In the genomic region with DNA sequence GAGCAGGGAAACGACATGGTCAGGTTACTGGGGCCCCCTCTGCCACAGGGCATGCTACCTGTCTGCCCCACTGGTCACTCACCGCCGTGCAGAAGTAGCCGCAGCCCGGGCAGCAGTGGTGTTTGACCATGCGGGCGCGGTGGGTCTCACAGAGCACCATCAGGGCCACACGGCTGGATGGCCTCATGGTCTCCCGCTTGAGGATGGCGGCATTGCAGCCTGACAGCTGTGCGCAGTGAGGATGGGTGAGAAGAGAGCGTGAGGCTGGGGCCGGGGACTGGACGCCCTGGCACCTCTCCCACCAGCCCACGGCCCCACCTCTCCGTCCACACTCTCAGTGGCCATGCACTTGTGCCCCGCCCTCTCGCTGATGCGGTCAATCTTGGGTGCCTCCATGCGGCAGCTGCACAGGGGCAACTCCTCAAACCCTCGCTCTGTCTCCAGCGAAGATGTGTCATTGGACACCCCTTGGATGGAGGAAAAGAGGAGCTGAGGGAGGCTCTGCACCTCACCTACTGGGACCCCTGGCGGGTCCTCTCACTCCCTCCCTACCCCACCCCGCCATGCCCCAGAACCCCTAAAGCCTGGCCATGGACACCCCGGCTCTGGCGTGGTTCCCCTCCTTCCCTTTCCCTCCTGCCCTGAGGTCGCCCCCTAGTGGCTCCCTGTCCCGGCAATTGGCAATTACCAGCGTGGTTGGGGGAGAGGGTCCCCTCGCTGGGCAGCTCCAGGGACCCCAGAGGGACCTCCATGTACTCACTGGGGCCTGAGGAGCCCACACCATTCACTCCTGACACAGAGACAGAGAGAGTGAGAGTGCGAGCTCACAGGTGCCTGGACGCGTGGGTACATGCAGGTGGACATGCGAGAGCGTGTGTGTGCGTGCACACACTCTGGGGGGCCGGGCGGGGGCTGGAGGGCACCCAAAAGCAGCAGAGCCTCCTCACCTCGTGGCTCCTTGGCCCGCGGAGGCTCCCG, we compare ENCODE assay signal across 8 cellular contexts. TPM values are rescaled to one million over a fixed set of nuclear protein-coding genes. Genes with fewer than 3 reads are reported as not detected.
A peak's percentile ranks its signal among the peaks of the same experiment; 100 is the strongest.
DNase-seq lines count a peak whose midpoint lies in the region; ATAC-seq, FAIRE-seq and TF ChIP-seq lines count a peak whose summit lies in the region.

No MANE protein-coding gene starts in this region.

- TSS peak; percentile 60 for BruUV-seq in GM12878 (replicated peaks; lab: Mats Ljungman, UMichigan)

- TF ChIP-seq CTCF in GM12865 (IDR thresholded peaks at IDR 0.05; ENCODE audit: insufficient read depth, low read depth, low read length, missing control alignments): peak; percentile 79
- peak; percentile 85 for TF ChIP-seq CTCF in SK-N-SH (IDR thresholded peaks at IDR 0.05)
- peak; percentile 53 to 84 (median 74) for TF ChIP-seq CTCF in GM12878 (IDR thresholded peaks at IDR 0.05 in 2 of 3, conservative IDR thresholded peaks at IDR 0.05 in 1 of 3; ENCODE audit: control insufficient read depth in 2 of 3, extremely low read depth in 1 of 3, insufficient read depth in 1 of 3, low read depth in 3 of 3, low read length in 3 of 3)
- peak; percentile 50 to 67 (median 61) for TF ChIP-seq CTCF in right lobe of liver (IDR thresholded peaks at IDR 0.05)
- TF ChIP-seq CTCF in tibial artery (IDR thresholded peaks at IDR 0.05): peak; percentile 51 to 72

- H3K27ac ChIP-seq in SK-N-SH (ENCODE audit: low read depth in 2 of 2, low read length in 1 of 2) (no peak overlapping the region), GM12878 (ENCODE audit: control insufficient read depth, insufficient read depth) (no peak overlapping the region), right lobe of liver (no peak overlapping the region), tibial artery (no peak overlapping the region)

- intact Hi-C loops in GM12878 (cut with micrococcal nuclease; ENCODE audit: unreplicated experiment): no loop called here
- intact Hi-C loops in right lobe of liver (cut with DNase I): no loop called here
- intact Hi-C loops in tibial artery (cut with DNase I; ENCODE audit: low total_unique reads): no loop called here

- in situ Hi-C loops in GM12878 (cut with MboI): no loop called here

- H3K4me1 ChIP-seq in SK-N-SH (ENCODE audit: control insufficient read depth in 1 of 2, insufficient read depth in 2 of 2, low read depth in 1 of 2, low read length in 1 of 2): no peaks in the 10 kb centered on the region
- no peaks in the 10 kb centered on the region for H3K4me1 ChIP-seq in GM12878 (ENCODE audit: control insufficient read depth, insufficient read depth, low read length)
- no peaks in the 10 kb centered on the region for H3K4me1 ChIP-seq in right lobe of liver
- H3K4me1 ChIP-seq in tibial artery: no peaks in the 10 kb centered on the region

- H3K27me3 ChIP-seq in SK-N-SH (ENCODE audit: insufficient read depth) (no peaks in the 10 kb centered on the region), GM12878 (replicated peaks in 1 of 2; ENCODE audit: control insufficient read depth in 2 of 2, insufficient read depth in 2 of 2, low read length in 1 of 2) (no peaks in the 10 kb centered on the region), right lobe of liver (no peaks in the 10 kb centered on the region), tibial artery (no peaks in the 10 kb centered on the region)

- RAD21 ChIA-PET in GM12878 (lab: Charles Lee; ENCODE audit: unreplicated experiment): interaction anchor here (0.7 kb wide), 1 partner anchor 191 kb away, joined by 4 read pairs; no protein-coding TSS in a partner anchor

- H3F3A ChIP-seq in SK-N-SH (replicated peaks; ENCODE audit: insufficient read depth): peaks cover 3% of the 10 kb centered on the region

- FAIRE-seq in GM12878 (lab: Jason Lieb, UNC): no peak

- CTCF ChIA-PET in SK-N-SH (lab: Yijun Ruan, JAX) (interaction anchor here (0.6 to 3.6 kb wide), 15 partner anchors 8 to 208 kb away, joined by 3 to 16 read pairs (median 3); partner anchors contain the start of gene DDAH2), GM12878 (lab: Yijun Ruan, JAX) (interaction anchor here (0.7 to 1.4 kb wide), 4 partner anchors 15 to 343 kb away, joined by 3 to 6 read pairs (median 3); partner anchors contain the start of gene ATP6V1G2)

- peak; percentile 64 for ATAC-seq in GM12878
- ATAC-seq in right lobe of liver: peak; percentile 30 to 71 (median 52)
- ATAC-seq in GM19023 (IDR thresholded peaks at IDR 0.05; ENCODE audit: unreplicated experiment): no peak
- ATAC-seq in GM21723 (IDR thresholded peaks at IDR 0.05; ENCODE audit: unreplicated experiment): no peak

- H3K9ac ChIP-seq in SK-N-SH: no peak overlapping the region
- no peak overlapping the region for H3K9ac ChIP-seq in GM12878 (ENCODE audit: control insufficient read depth, insufficient read depth, low read length)

- no peak overlapping the region for H3K4me2 ChIP-seq in SK-N-SH
- no peak overlapping the region for H3K4me2 ChIP-seq in GM12878 (ENCODE audit: control insufficient read depth, insufficient read depth)

- TF ChIP-seq RAD21 in SK-N-SH (IDR thresholded peaks at IDR 0.05; ENCODE audit: low read length) (peak; percentile 30; the same call in 1 of the 2 replicates), GM12878 (IDR thresholded peaks at IDR 0.05; ENCODE audit: insufficient read depth, low read depth, low read length) (peak; percentile 61)

- no peaks in the 10 kb centered on the region for H3K9me3 ChIP-seq in SK-N-SH
- no peaks in the 10 kb centered on the region for H3K9me3 ChIP-seq in GM12878 (replicated peaks; ENCODE audit: control insufficient read depth, insufficient read depth, low read length)
- no peaks in the 10 kb centered on the region for H3K9me3 ChIP-seq in right lobe of liver
- H3K9me3 ChIP-seq in tibial artery: no peaks in the 10 kb centered on the region

- WGBS in SK-N-SH (ENCODE audit: low lambda C conversion rate): 77% methylated on average over 26 of the region's 43 CpGs
- WGBS in GM12878 (ENCODE audit: insufficient coverage, insufficient replicate concordance, low lambda C conversion rate, missing lambda C conversion rate): 73% methylated on average over 37 of the region's 43 CpGs
- 26% methylated on average over 6 of the region's 43 CpGs for WGBS in right lobe of liver (ENCODE audit: insufficient coverage, low coverage, low lambda C conversion rate, missing lambda C conversion rate)

- TF ChIP-seq POLR2A in GM12878 (IDR thresholded peaks at IDR 0.05; ENCODE audit: low read depth, low read length): no peak
- TF ChIP-seq POLR2A in right lobe of liver (IDR thresholded peaks at IDR 0.05): no peak

- H3K9me2 ChIP-seq in SK-N-SH: no peaks in the 10 kb centered on the region

- H3K36me3 ChIP-seq in SK-N-SH (replicated peaks in 1 of 2; ENCODE audit: control insufficient read depth in 1 of 2, insufficient read depth in 2 of 2, low read length in 1 of 2): peaks cover 38 to 69% of the 10 kb centered on the region in 2 experiments
- H3K36me3 ChIP-seq in GM12878 (ENCODE audit: control insufficient read depth in 2 of 2, insufficient read depth in 2 of 2, low read length in 1 of 2): peaks cover 16 to 28% of the 10 kb centered on the region in 2 experiments; a peak in 3 of 4 replicates
- H3K36me3 ChIP-seq in right lobe of liver: peaks cover 0 to 65% (median 10%) of the 10 kb centered on the region in 4 donors
- H3K36me3 ChIP-seq in tibial artery: peaks cover 60 to 100% (median 78%) of the 10 kb centered on the region in 3 donors

- POLR2A ChIA-PET in SK-N-SH (lab: Yijun Ruan, JAX): interaction anchor here (1.6 kb wide), 1 partner anchor 10 kb away, joined by 4 read pairs; no protein-coding TSS in a partner anchor
- POLR2A ChIA-PET in GM12878 (lab: Charles Lee): interaction anchor here (1.5 kb wide), 1 partner anchor 185 kb away, joined by 3 read pairs; the partner anchor contains the start of gene ABHD16A

- H3K4me3 ChIP-seq in GM12865 (ENCODE audit: low read depth, low read length) (no peak overlapping the region), SK-N-SH (ENCODE audit: low read depth in 2 of 2, low read length in 1 of 2) (no peak overlapping the region), GM12878 (no peak overlapping the region), right lobe of liver (no peak overlapping the region), tibial artery (no peak overlapping the region)

- no peak for TF ChIP-seq EP300 in SK-N-SH (IDR thresholded peaks at IDR 0.05; ENCODE audit: borderline replicate concordance in 1 of 2, low read depth in 1 of 2, low read length in 1 of 2)
- no peak for TF ChIP-seq EP300 in GM12878 (IDR thresholded peaks at IDR 0.05; ENCODE audit: borderline replicate concordance in 1 of 2, control insufficient read depth in 1 of 2, low read depth in 2 of 2, low read length in 2 of 2)

- DNase-seq in GM12865 (ENCODE audit: low read depth) (peak; percentile 38), SK-N-SH (peak; percentile 83), GM12878 (ENCODE audit: low read depth, low spot score) (no peak), right lobe of liver (peak in 1 of 3 donors; percentile 59), tibial artery (no peak), amniotic stem cell (lab: John Stamatoyannopoulos, UW) (no peak)

- H3K79me2 ChIP-seq in SK-N-SH (ENCODE audit: insufficient read depth): no peaks in the 10 kb centered on the region
- no peaks in the 10 kb centered on the region for H3K79me2 ChIP-seq in GM12878 (ENCODE audit: control insufficient read depth, insufficient read depth, low read length)

- no peaks in the 10 kb centered on the region for H4K20me1 ChIP-seq in SK-N-SH (ENCODE audit: insufficient read depth)
- no peaks in the 10 kb centered on the region for H4K20me1 ChIP-seq in GM12878 (ENCODE audit: control insufficient read depth, insufficient read depth)

- H2AFZ ChIP-seq in SK-N-SH (ENCODE audit: low read depth) (no peak overlapping the region), GM12878 (ENCODE audit: control insufficient read depth, low read depth, low read length) (no peak overlapping the region)

- SMC1A ChIA-PET in GM12878 (lab: Charles Lee; ENCODE audit: uncharacterized antibody, unreplicated experiment): interaction anchor here (0.7 kb wide), 1 partner anchor 10 kb away, joined by 3 read pairs; no protein-coding TSS in a partner anchor

RNA-seq across cellular contexts. Expression of gene EHMT2, which starts 8.9 kb away (rescaled TPM):
- 50.1 and 72.0 TPM in 2 replicates for polyA plus RNA-seq in SK-N-SH (2012; rRNA removed)
- polyA plus RNA-seq in SK-N-SH (2012; cell fraction: cytosol; rRNA removed): 25.3 and 39.7 TPM in 2 replicates
- polyA plus RNA-seq in SK-N-SH (2012; cell fraction: nucleus; rRNA removed): 209 and 212 TPM in 2 replicates
- total RNA-seq in GM12878 (2013; cell fraction: nucleolus; rRNA removed): 47.5 and 55.2 TPM in 2 replicates
- total RNA-seq in GM12878 (2014; rRNA removed): 42.6 and 46.3 TPM in 2 replicates
- total RNA-seq in GM12878 (2014; rRNA removed; fragmentation: Illumina TruSeq; extraction: Trizol): 18.3 and 20.9 TPM in 2 replicates
- total RNA-seq in GM12878 (2021): 50.3 and 53.2 TPM in 2 replicates
- 23.2 TPM for polyA plus RNA-seq in GM12878 (2011; ENCODE audit: low read depth)
- polyA plus RNA-seq in GM12878 (2011; rRNA removed): 17.9 and 31.5 TPM in 2 replicates
- 38.3 and 47.1 TPM in 2 replicates for polyA plus RNA-seq in GM12878 (2011; cell fraction: cytosol; rRNA removed)
- 134 and 176 TPM in 2 replicates for polyA plus RNA-seq in GM12878 (2011; cell fraction: nucleus; rRNA removed)
- polyA plus RNA-seq in GM12878 (2012): 41.2 and 41.8 TPM in 2 replicates
- polyA plus RNA-seq in GM12878 (2014; fragmentation: Illumina TruSeq; extraction: Trizol): 13.4 and 32.5 TPM in 2 replicates
- polyA plus RNA-seq in GM12878 (2014; fragmentation: Nextera tagmentation; extraction: Ambion mirVana): 1 to 10 TPM; 1.7 to 5.2 TPM
- 40.1 and 41.0 TPM in 2 replicates for polyA plus RNA-seq in GM12878 (2014; rRNA removed)
- 10 to 100 TPM; 40.6 to 46.8 TPM for polyA plus RNA-seq in GM12878 (2016; fragmentation: Nextera tagmentation; extraction: Ambion mirVana)
- polyA minus RNA-seq in GM12878 (2011; rRNA and poly(A)+ RNA removed): 52.4 and 71.9 TPM in 2 replicates
- 26.7 and 32.2 TPM in 2 replicates for polyA minus RNA-seq in GM12878 (2011; cell fraction: cytosol; rRNA and poly(A)+ RNA removed)
- polyA minus RNA-seq in GM12878 (2011; cell fraction: nucleus; rRNA and poly(A)+ RNA removed): 17.5 and 29.8 TPM in 2 replicates
- 10 to 100 TPM; 10.7 to 20.1 (median 13.3) TPM for total RNA-seq in right lobe of liver

RNA-seq across cellular contexts. Expression of gene SLC44A4, which starts 9.8 kb away (rescaled TPM):
- polyA plus RNA-seq in SK-N-SH (2012; rRNA removed): 0.26 and 0.49 TPM in 2 replicates
- polyA plus RNA-seq in SK-N-SH (2012; cell fraction: cytosol; rRNA removed): 0.18 and 0.26 TPM in 2 replicates
- 0.40 and 0.66 TPM in 2 replicates for polyA plus RNA-seq in SK-N-SH (2012; cell fraction: nucleus; rRNA removed)
- total RNA-seq in GM12878 (2013; cell fraction: nucleolus; rRNA removed): not detected in 2 replicates
- total RNA-seq in GM12878 (2014; rRNA removed): 0.06 TPM in 1 of 2 replicates, not detected in the other
- total RNA-seq in GM12878 (2014; rRNA removed; fragmentation: Illumina TruSeq; extraction: Trizol): 0.09 TPM in 1 of 2 replicates, not detected in the other
- 0.18 and 0.56 TPM in 2 replicates for total RNA-seq in GM12878 (2021)
- not detected for polyA plus RNA-seq in GM12878 (2011; ENCODE audit: low read depth)
- polyA plus RNA-seq in GM12878 (2011; rRNA removed): 0.04 TPM in 1 of 2 replicates, not detected in the other
- 0.03 TPM in 2 replicates for polyA plus RNA-seq in GM12878 (2011; cell fraction: cytosol; rRNA removed)
- polyA plus RNA-seq in GM12878 (2011; cell fraction: nucleus; rRNA removed): 0.41 TPM in 1 of 2 replicates, not detected in the other
- not detected in 2 replicates for polyA plus RNA-seq in GM12878 (2012)
- polyA plus RNA-seq in GM12878 (2014; fragmentation: Illumina TruSeq; extraction: Trizol): 0.15 TPM in 1 of 2 replicates, not detected in the other
- polyA plus RNA-seq in GM12878 (2014; fragmentation: Nextera tagmentation; extraction: Ambion mirVana): under 1 TPM in 1 of 2 experiments, not detected in 1; 0.05 TPM
- 0.19 and 0.24 TPM in 2 replicates for polyA plus RNA-seq in GM12878 (2014; rRNA removed)
- under 1 TPM in 1 of 2 experiments, not detected in 1; 0.16 TPM for polyA plus RNA-seq in GM12878 (2016; fragmentation: Nextera tagmentation; extraction: Ambion mirVana)
- polyA minus RNA-seq in GM12878 (2011; rRNA and poly(A)+ RNA removed): 0.46 TPM in 1 of 2 replicates, not detected in the other
- not detected in 2 replicates for polyA minus RNA-seq in GM12878 (2011; cell fraction: cytosol; rRNA and poly(A)+ RNA removed)
- polyA minus RNA-seq in GM12878 (2011; cell fraction: nucleus; rRNA and poly(A)+ RNA removed): not detected in 2 replicates
- under 1 TPM in 2 of 6 experiments, not detected in 4; 0.09 to 0.25 TPM for total RNA-seq in right lobe of liver

RNA-seq across cellular contexts. Expression of gene ZBTB12, which starts 13.3 kb away (rescaled TPM):
- polyA plus RNA-seq in SK-N-SH (2012; rRNA removed) (8.3 and 8.4 TPM in 2 replicates), GM12878 (2011; rRNA removed) (0.76 and 2.1 TPM in 2 replicates), GM12878 (2014; fragmentation: Illumina TruSeq; extraction: Trizol) (0.24 and 1.4 TPM in 2 replicates), GM12878 (2014; fragmentation: Nextera tagmentation; extraction: Ambion mirVana) (not detected), GM12878 (2014; rRNA removed) (2.2 and 3.5 TPM in 2 replicates), GM12878 (2016; fragmentation: Nextera tagmentation; extraction: Ambion mirVana) (not detected)
- polyA plus RNA-seq in SK-N-SH (2012; cell fraction: cytosol; rRNA removed): 4.5 and 8.4 TPM in 2 replicates
- polyA plus RNA-seq in SK-N-SH (2012; cell fraction: nucleus; rRNA removed): 4.9 and 7.0 TPM in 2 replicates
- 1.4 and 1.6 TPM in 2 replicates for total RNA-seq in GM12878 (2013; cell fraction: nucleolus; rRNA removed)
- total RNA-seq in GM12878 (2014; rRNA removed) (1.3 and 1.5 TPM in 2 replicates), GM12878 (2014; rRNA removed; fragmentation: Illumina TruSeq; extraction: Trizol) (0.46 and 0.81 TPM in 2 replicates), GM12878 (2021) (3.5 and 4.5 TPM in 2 replicates), right lobe of liver (under 1 TPM in 5 of 6 experiments, not detected in 1; 0.25 to 0.82 (median 0.51) TPM)
- polyA plus RNA-seq in GM12878 (2011; ENCODE audit: low read depth): 0.79 TPM
- 2.4 and 2.8 TPM in 2 replicates for polyA plus RNA-seq in GM12878 (2011; cell fraction: cytosol; rRNA removed)
- 3.7 and 4.8 TPM in 2 replicates for polyA plus RNA-seq in GM12878 (2011; cell fraction: nucleus; rRNA removed)
- 2.8 and 3.3 TPM in 2 replicates for polyA plus RNA-seq in GM12878 (2012)
- 3.7 and 4.9 TPM in 2 replicates for polyA minus RNA-seq in GM12878 (2011; rRNA and poly(A)+ RNA removed)
- polyA minus RNA-seq in GM12878 (2011; cell fraction: cytosol; rRNA and poly(A)+ RNA removed): 2.4 and 2.8 TPM in 2 replicates
- 3.6 and 5.5 TPM in 2 replicates for polyA minus RNA-seq in GM12878 (2011; cell fraction: nucleus; rRNA and poly(A)+ RNA removed)

RNA-seq across cellular contexts. Expression of gene NEU1, which starts 25.9 kb away (rescaled TPM):
- polyA plus RNA-seq in SK-N-SH (2012; rRNA removed) (42.2 and 43.0 TPM in 2 replicates), GM12878 (2011; rRNA removed) (13.0 and 22.4 TPM in 2 replicates), GM12878 (2014; fragmentation: Illumina TruSeq; extraction: Trizol) (16.3 and 21.5 TPM in 2 replicates), GM12878 (2014; fragmentation: Nextera tagmentation; extraction: Ambion mirVana) (10 to 100 TPM in 1 of 2 experiments, 1 to 10 TPM in 1; 7.2 to 12.5 TPM), GM12878 (2014; rRNA removed) (26.7 and 28.1 TPM in 2 replicates), GM12878 (2016; fragmentation: Nextera tagmentation; extraction: Ambion mirVana) (10 to 100 TPM; 18.5 to 21.8 TPM)
- 26.4 and 32.7 TPM in 2 replicates for polyA plus RNA-seq in SK-N-SH (2012; cell fraction: cytosol; rRNA removed)
- polyA plus RNA-seq in SK-N-SH (2012; cell fraction: nucleus; rRNA removed): 31.9 and 35.3 TPM in 2 replicates
- total RNA-seq in GM12878 (2013; cell fraction: nucleolus; rRNA removed): 19.6 and 19.9 TPM in 2 replicates
- total RNA-seq in GM12878 (2014; rRNA removed) (24.6 and 26.9 TPM in 2 replicates), GM12878 (2014; rRNA removed; fragmentation: Illumina TruSeq; extraction: Trizol) (18.8 and 20.3 TPM in 2 replicates), GM12878 (2021) (22.5 and 22.7 TPM in 2 replicates), right lobe of liver (10 to 100 TPM; 20.3 to 44.8 (median 34.1) TPM)
- 17.0 TPM for polyA plus RNA-seq in GM12878 (2011; ENCODE audit: low read depth)
- 31.4 and 33.5 TPM in 2 replicates for polyA plus RNA-seq in GM12878 (2011; cell fraction: cytosol; rRNA removed)
- 16.9 and 20.6 TPM in 2 replicates for polyA plus RNA-seq in GM12878 (2011; cell fraction: nucleus; rRNA removed)
- 24.3 and 29.0 TPM in 2 replicates for polyA plus RNA-seq in GM12878 (2012)
- 17.0 and 28.1 TPM in 2 replicates for polyA minus RNA-seq in GM12878 (2011; rRNA and poly(A)+ RNA removed)
- polyA minus RNA-seq in GM12878 (2011; cell fraction: cytosol; rRNA and poly(A)+ RNA removed): 4.1 and 7.6 TPM in 2 replicates
- polyA minus RNA-seq in GM12878 (2011; cell fraction: nucleus; rRNA and poly(A)+ RNA removed): 7.3 and 8.6 TPM in 2 replicates

RNA-seq across cellular contexts. Expression of gene C2, which starts 38.9 kb away (rescaled TPM):
- polyA plus RNA-seq in SK-N-SH (2012; rRNA removed) (0.15 and 0.43 TPM in 2 replicates), GM12878 (2011; rRNA removed) (0.27 and 0.65 TPM in 2 replicates), GM12878 (2014; fragmentation: Illumina TruSeq; extraction: Trizol) (0.21 TPM in 1 of 2 replicates, not detected in the other), GM12878 (2014; fragmentation: Nextera tagmentation; extraction: Ambion mirVana) (not detected), GM12878 (2014; rRNA removed) (0.18 TPM in 1 of 2 replicates, not detected in the other), GM12878 (2016; fragmentation: Nextera tagmentation; extraction: Ambion mirVana) (under 1 TPM in 1 of 2 experiments, not detected in 1; 0.15 TPM)
- 0.14 and 0.25 TPM in 2 replicates for polyA plus RNA-seq in SK-N-SH (2012; cell fraction: cytosol; rRNA removed)
- 0.39 and 0.42 TPM in 2 replicates for polyA plus RNA-seq in SK-N-SH (2012; cell fraction: nucleus; rRNA removed)
- 0.67 and 1.3 TPM in 2 replicates for total RNA-seq in GM12878 (2013; cell fraction: nucleolus; rRNA removed)
- total RNA-seq in GM12878 (2014; rRNA removed) (0.06 and 0.16 TPM in 2 replicates), GM12878 (2014; rRNA removed; fragmentation: Illumina TruSeq; extraction: Trizol) (not detected in 2 replicates), GM12878 (2021) (0.58 and 0.97 TPM in 2 replicates), right lobe of liver (100 to 1,000 TPM; 309 to 739 (median 533) TPM)
- polyA plus RNA-seq in GM12878 (2011; ENCODE audit: low read depth): not detected
- polyA plus RNA-seq in GM12878 (2011; cell fraction: cytosol; rRNA removed): 0.40 and 0.42 TPM in 2 replicates
- polyA plus RNA-seq in GM12878 (2011; cell fraction: nucleus; rRNA removed): 0.31 and 0.94 TPM in 2 replicates
- 0.24 and 0.62 TPM in 2 replicates for polyA plus RNA-seq in GM12878 (2012)
- polyA minus RNA-seq in GM12878 (2011; rRNA and poly(A)+ RNA removed): 0.29 TPM in 1 of 2 replicates, not detected in the other
- not detected in 2 replicates for polyA minus RNA-seq in GM12878 (2011; cell fraction: cytosol; rRNA and poly(A)+ RNA removed)
- 0.12 TPM in 1 of 2 replicates, not detected in the other for polyA minus RNA-seq in GM12878 (2011; cell fraction: nucleus; rRNA and poly(A)+ RNA removed)

Comparison
In these comparisons a context has a peak if more than half of its experiments do, and no peak if none do; other contexts are left out.
1. DNase-seq: peak in GM12865 (single experiment) and SK-N-SH (single experiment); none in GM12878 (single experiment), tibial artery (0 of 2) and amniotic stem cell (single experiment).
2. ATAC-seq: peak in GM12878 (single experiment) and right lobe of liver (4 of 4); none in GM19023 (single experiment) and GM21723 (single experiment).
3. Peak in every context shown above with its lines, with median percentiles within 50 percentile points of each other: CTCF ChIP-seq.